8 cellular contexts compared by ENCODE assay signal in genomic region chr1:53327183-53327941, GRCh38. TPM values are rescaled to one million over a fixed set of nuclear protein-coding genes. Genes with fewer than 3 reads are reported as not detected.
DNase-seq lines count a peak whose midpoint lies in the region; ATAC-seq and TF ChIP-seq lines count a peak whose summit lies in the region.

No MANE protein-coding gene starts in this region.

- ATAC-seq in GM21717 (IDR thresholded peaks at IDR 0.05; ENCODE audit: unreplicated experiment) (peak; percentile 7), lung (ENCODE audit: insufficient read depth, low FRiP score) (no peak)

- no peaks in the 10 kb centered on the region for H3K9me3 ChIP-seq in lung (ENCODE audit: control insufficient read depth in 2 of 2, insufficient read depth in 1 of 2, low read length in 1 of 2)

- H3K4me3 ChIP-seq in WI38 (ENCODE audit: low read depth, low read length) (peak overlapping the region; percentile 76), choroid plexus epithelial cell (ENCODE audit: low read depth, low read length) (peak overlapping the region; percentile 75), lung (peak overlapping the region; percentile 51)

- peaks cover 0 to 14% of the 10 kb centered on the region in 2 donors for H3K4me1 ChIP-seq in lung (ENCODE audit: control insufficient read depth in 2 of 2, insufficient read depth in 2 of 2, low read length in 2 of 2)

- DNase-seq in Caki2 (ENCODE audit: low read depth): peak; percentile 58
- DNase-seq in MV-4-11 (lab: John Stamatoyannopoulos, UW): peak; percentile 34
- DNase-seq in choroid plexus epithelial cell (ENCODE audit: low read depth): peak; percentile 33
- DNase-seq in lung (ENCODE audit: low spot score): no peak
- DNase-seq in stimulated activated CD8-positive, alpha-beta memory T cell treated with anti-CD3 and anti-CD28 coated beads, Interleukin-2, amount 100 ng/mL, for 48 hours (ENCODE audit: low read depth in 2 of 2): peak; percentile 30 to 34
- no peak for DNase-seq in GDM1 (lab: John Stamatoyannopoulos, UW)

- peak overlapping the region in 1 of 2 donors; percentile 77 for H3K27ac ChIP-seq in lung (ENCODE audit: low read depth in 1 of 2, low read length in 1 of 2)

- in situ Hi-C loops in Caki2 (cut with HindIII; ENCODE audit: low pct_unique_long_range_greater_than_20kb, low sequenced_read_pairs): no loop called here

- WGBS in lung, 2 donors: 0% methylated on average over 63 to 73 of the region's 73 CpGs

- TF ChIP-seq CTCF in WI38 (IDR thresholded peaks at IDR 0.05; ENCODE audit: low read depth, low read length): no peak
- no peak for TF ChIP-seq CTCF in choroid plexus epithelial cell (conservative IDR thresholded peaks at IDR 0.05; ENCODE audit: low read depth, low read length)
- TF ChIP-seq CTCF in lung (IDR thresholded peaks at IDR 0.05; ENCODE audit: control extremely low read depth, extremely low read depth): no peak

- H3K27me3 ChIP-seq in lung (ENCODE audit: control insufficient read depth, insufficient read depth): no peaks in the 10 kb centered on the region

- no peaks in the 10 kb centered on the region for H3K36me3 ChIP-seq in lung (ENCODE audit: control insufficient read depth in 2 of 2, insufficient read depth in 2 of 2, low read length in 2 of 2)

RNA-seq across cellular contexts. Expression of gene LRP8, which starts 0.5 kb away (rescaled TPM):
- 23.9 and 43.5 TPM in 2 replicates for total RNA-seq in Caki2 (2014; rRNA removed; shearing (Covaris generic); ENCODE audit: low replicate concordance)
- 10 to 100 TPM in 1 of 2 donors, 1 to 10 TPM in 1; 4.5 to 20.0 TPM for total RNA-seq in lung
- 10 to 100 TPM in 1 of 2 donors, 1 to 10 TPM in 1; 2.6 to 14.7 TPM for polyA plus RNA-seq in lung

Comparison
In these comparisons a context has a peak if more than half of its experiments do, and no peak if none do; other contexts are left out.
1. DNase-seq: peak in Caki2 (single experiment), MV-4-11 (single experiment), choroid plexus epithelial cell (single experiment) and stimulated activated CD8-positive, alpha-beta memory T cell treated with anti-CD3 and anti-CD28 coated beads, Interleukin-2, amount 100 ng/mL, for 48 hours (2 of 2); none in lung (single experiment) and GDM1 (single experiment).
2. Peak in every context shown above with its lines, with median percentiles within 50 percentile points of each other: H3K4me3 ChIP-seq.